Comparison of ENCODE assay signal across 20 cellular contexts in the genomic region with DNA sequence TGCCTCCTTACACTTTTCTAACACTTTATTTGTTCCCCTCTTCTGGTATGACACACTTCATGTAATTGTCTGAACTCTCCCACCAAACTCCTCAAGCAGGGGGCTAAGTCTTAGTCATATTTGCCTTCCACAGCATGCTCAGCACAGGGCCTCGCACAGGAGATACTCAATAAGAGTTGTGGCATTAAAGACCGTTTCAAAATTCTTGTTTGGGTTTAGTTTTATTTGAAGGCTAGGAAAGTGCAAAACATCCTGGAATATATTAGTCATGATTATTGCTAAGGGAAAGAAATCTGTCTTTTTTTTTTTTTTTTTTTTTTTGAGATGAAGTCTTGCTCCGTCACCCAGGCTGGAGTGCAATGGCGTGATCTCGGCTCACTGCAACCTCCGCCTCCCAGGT.
DNase-seq lines count a peak whose midpoint lies in the region; TF ChIP-seq lines count a peak whose summit lies in the region.
"Had no signal": no experiment of that assay in that cellular context is flagged by ENCODE, and none has a peak within 500 bp of the region (broad histone marks: within the 10 kb centered on the region; RNA-seq: fewer than 3 reads in every experiment).

No MANE protein-coding gene starts in this region.

- H3K4me2 ChIP-seq in GM23248 (ENCODE audit: unreplicated experiment) = no peak overlapping the region
- H3K4me2 ChIP-seq: A549, BLaER1 had no signal

- H3K27me3 ChIP-seq in GM23248 (replicated peaks; ENCODE audit: insufficient read depth) (no peaks in the 10 kb centered on the region), skeletal muscle tissue (ENCODE audit: control insufficient read depth in 3 of 3, insufficient read depth in 3 of 3, low read length in 3 of 3) (no peaks in the 10 kb centered on the region)
- H3K27me3 ChIP-seq: BLaER1 had no signal

- WGBS in GM23248 (ENCODE audit: low coverage in 1 of 2, low lambda C conversion rate in 2 of 2, missing lambda C conversion rate in 2 of 2), 2 experiments = 56 to 58% methylated on average over 6 of the region's 6 CpGs

- H3K79me2 ChIP-seq in GM23248 (ENCODE audit: insufficient read depth) = no peaks in the 10 kb centered on the region

- H3K36me3 ChIP-seq in GM23248 (ENCODE audit: low read depth) = no peaks in the 10 kb centered on the region
- no peaks in the 10 kb centered on the region for H3K36me3 ChIP-seq in skeletal muscle tissue (ENCODE audit: control insufficient read depth in 3 of 3, insufficient read depth in 3 of 3, low read length in 3 of 3)
- H3K36me3 ChIP-seq: BLaER1 had no signal

- H3K9me3 ChIP-seq in GM23248 (ENCODE audit: low read depth) (no peaks in the 10 kb centered on the region), skeletal muscle tissue (ENCODE audit: control insufficient read depth in 3 of 3, low read length in 3 of 3) (peaks cover 0 to 1% (median 0%) of the 10 kb centered on the region in 3 donors)
- H3K9me3 ChIP-seq: A549, BLaER1 had no signal

- no peaks in the 10 kb centered on the region for H4K20me1 ChIP-seq in GM23248 (ENCODE audit: insufficient read depth)
- H4K20me1 ChIP-seq: BLaER1 had no signal

- H2AFZ ChIP-seq in GM23248 = no peak overlapping the region

- H3K4me1 ChIP-seq in GM23248 (ENCODE audit: insufficient read depth) (peaks cover 14% of the 10 kb centered on the region; the same call in 1 of the 2 replicates), skeletal muscle tissue (ENCODE audit: control insufficient read depth in 3 of 3, insufficient read depth in 3 of 3, low read length in 3 of 3) (peaks cover 0 to 3% (median 0%) of the 10 kb centered on the region in 3 donors)
- H3K4me1 ChIP-seq: BLaER1 had no signal

- H3F3A ChIP-seq in GM23248 (ENCODE audit: insufficient read depth) = peaks cover 12% of the 10 kb centered on the region; the same call in 1 of the 2 replicates

- DNase-seq in GM23248 = peak; percentile 32
- peak; percentile 52 for DNase-seq in fibroblast of villous mesenchyme (ENCODE audit: low read depth)
- DNase-seq in NCI-H82 treated with DMSO at 0.1 percent for 48 hours (lab: John Stamatoyannopoulos, UW; ENCODE audit: unreplicated experiment) = no peak
- DNase-seq in GOT3 (lab: John Stamatoyannopoulos, UW) = no peak
- no peak for DNase-seq in Ammon's horn (ENCODE audit: low spot score)
- DNase-seq: 8988T; ACHN; CD4-positive, CD25-positive, alpha-beta regulatory T cell; CD8-positive, alpha-beta T cell; DMS 273 treated with DMSO at 0.1 percent for 48 hours; DMS79; EL; GDM1; H7; HCEC 1CT had no signal

- no peak for TF ChIP-seq CTCF in fibroblast of villous mesenchyme (IDR thresholded peaks at IDR 0.05; ENCODE audit: insufficient read depth, low read depth, low read length)

- no peaks in the 10 kb centered on the region for H3K9me2 ChIP-seq in GM23248 (ENCODE audit: insufficient read depth)

- H3K4me3 ChIP-seq in GM23248 (no peak overlapping the region), fibroblast of villous mesenchyme (ENCODE audit: low read depth, low read length) (no peak overlapping the region), skeletal muscle tissue (ENCODE audit: low read length in 3 of 3) (no peak overlapping the region)
- H3K4me3 ChIP-seq: A549, BLaER1, GM12878 had no signal

- in situ Hi-C loops in GM23248 (cut with MboI) = no loop called here

- H3K27ac ChIP-seq in GM23248 (no peak overlapping the region), skeletal muscle tissue (ENCODE audit: low read depth, low read length) (peak overlapping the region; percentile 34)
- H3K27ac ChIP-seq: BLaER1, C4-2B had no signal

- H3K9ac ChIP-seq in GM23248 (no peak overlapping the region), skeletal muscle tissue (ENCODE audit: low read depth in 1 of 3, low read length in 3 of 3) (no peak overlapping the region)
- H3K9ac ChIP-seq: BLaER1 had no signal

Comparison
In these comparisons a context has a peak if more than half of its experiments do, and no peak if none do; other contexts are left out.
1. DNase-seq: peak in GM23248 (single experiment) and fibroblast of villous mesenchyme (single experiment); none in NCI-H82 treated with DMSO at 0.1 percent for 48 hours (single experiment), GOT3 (single experiment) and Ammon's horn (single experiment).